ENCODE assay signal across 22 cellular contexts in the genomic region with DNA sequence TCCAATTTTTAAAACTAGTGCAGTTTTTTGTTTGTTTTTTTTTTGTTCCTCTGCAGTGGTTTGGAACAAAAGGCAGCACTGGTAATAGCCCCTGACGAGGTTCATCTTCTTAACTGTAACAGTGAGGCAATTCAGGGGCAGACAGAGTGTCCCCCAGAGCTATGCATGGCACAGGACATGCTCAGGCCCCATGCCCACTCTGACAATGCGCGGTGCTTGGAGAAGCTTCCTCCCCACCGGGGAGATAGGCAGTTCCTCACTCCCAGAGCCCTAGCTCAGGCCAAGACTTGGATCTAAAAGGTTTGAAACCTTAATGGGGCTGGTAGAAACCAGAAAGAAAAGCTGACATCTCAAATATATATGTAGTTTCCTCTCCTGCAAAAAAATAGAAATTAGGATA.
"Had no signal": no experiment of that assay in that cellular context is flagged by ENCODE, and none has a peak within 500 bp of the region (broad histone marks: within the 10 kb centered on the region; RNA-seq: fewer than 3 reads in every experiment).

No MANE protein-coding gene starts in this region.

- DNase-seq: dermis blood vessel endothelial cell; effector CD4-positive, alpha-beta T cell; effector memory CD4-positive, alpha-beta T cell; heart left ventricle; hypothalamus; immature natural killer cell; islet precursor cell; kidney; kidney glomerular epithelial cell; left colon; left ventricle myocardium inferior; lower lobe of right lung; mesenchymal stem cell; mucosa of descending colon; naive B cell had no signal

- ATAC-seq: gastroesophageal sphincter, left colon, left lobe of liver, lower lobe of right lung, mucosa of descending colon had no signal

- H3K9me3 ChIP-seq: esophagus muscularis mucosa, gastroesophageal sphincter, heart left ventricle, left ventricle myocardium inferior, lower lobe of right lung, mucosa of descending colon had no signal

- H3K4me3 ChIP-seq: coronary artery, dorsolateral prefrontal cortex, esophagus muscularis mucosa, gastroesophageal sphincter, heart left ventricle, hepatocyte, left ventricle myocardium inferior, lower lobe of right lung, mucosa of descending colon had no signal

- H3K27me3 ChIP-seq: dorsolateral prefrontal cortex, esophagus muscularis mucosa, foreskin keratinocyte, gastroesophageal sphincter, heart left ventricle, hepatocyte had no signal

- H3K4me1 ChIP-seq: foreskin keratinocyte, left ventricle myocardium inferior had no signal

- H3K36me3 ChIP-seq: esophagus muscularis mucosa, gastroesophageal sphincter, heart left ventricle, left ventricle myocardium inferior, lower lobe of right lung had no signal

- H3K27ac ChIP-seq: coronary artery, foreskin keratinocyte, gastroesophageal sphincter, heart left ventricle, hepatocyte, left ventricle myocardium inferior, lower lobe of right lung had no signal
